In the genomic region with DNA sequence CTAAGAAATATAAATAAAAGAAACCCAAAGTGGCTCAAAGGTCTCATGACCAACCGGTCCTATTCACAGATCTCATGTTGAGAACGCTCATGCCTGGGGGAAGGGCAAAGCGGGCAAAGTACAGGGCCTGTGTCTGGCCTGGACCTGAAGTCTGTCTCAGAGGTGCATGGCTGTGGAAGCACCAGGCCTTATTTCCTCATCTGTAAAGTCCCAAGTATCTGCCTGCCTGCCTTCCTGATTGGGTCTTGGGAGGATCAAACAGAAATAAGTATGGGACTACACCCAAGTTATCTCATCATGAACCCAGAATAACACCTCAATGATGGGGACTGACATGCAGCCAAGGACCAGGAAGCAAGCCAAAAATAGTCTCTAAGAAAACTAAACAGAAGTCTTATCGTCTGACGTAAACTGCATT, we compare ENCODE assay signal across 12 cellular contexts. TPM values are rescaled to one million over a fixed set of nuclear protein-coding genes. Genes with fewer than 3 reads are reported as not detected.
DNase-seq lines count a peak whose midpoint lies in the region; ATAC-seq and TF ChIP-seq lines count a peak whose summit lies in the region.
"Had no signal": no experiment of that assay in that cellular context is flagged by ENCODE, and none has a peak within 500 bp of the region (broad histone marks: within the 10 kb centered on the region; RNA-seq: fewer than 3 reads in every experiment).

No MANE protein-coding gene starts in this region.

- H3K4me1 Mint-ChIP-seq in nephron progenitor cell: peaks cover 50% of the 10 kb centered on the region

- H3K4me3 ChIP-seq in fibroblast of the aortic adventitia (ENCODE audit: low read depth, low read length) (no peak overlapping the region), spleen (no peak overlapping the region)

- no peak for TF ChIP-seq POLR2A in spleen (IDR thresholded peaks at IDR 0.05)

- H3K27me3 ChIP-seq in spleen (replicated peaks in 1 of 7): no peaks in the 10 kb centered on the region

- no peaks in the 10 kb centered on the region for H3K9me3 Mint-ChIP-seq in nephron progenitor cell

- peaks cover 51% of the 10 kb centered on the region for H3K36me3 Mint-ChIP-seq in nephron progenitor cell (ENCODE audit: low read depth)

- H3K4me1 ChIP-seq in spleen: peaks cover 0 to 33% (median 6%) of the 10 kb centered on the region in 6 donors

- H3K27ac ChIP-seq in spleen: no peak overlapping the region

- peaks cover 0 to 28% (median 6%) of the 10 kb centered on the region in 6 donors for H3K36me3 ChIP-seq in spleen

- intact Hi-C loops in Right ventricle myocardium superior (cut with DNase I) (no loop called here), cardiac septum (cut with DNase I) (no loop called here), spleen (cut with DNase I; ENCODE audit: low total_unique reads) (no loop called here)

- H3K9me3 ChIP-seq in spleen: no peaks in the 10 kb centered on the region

- no peak overlapping the region for H3K4me3 Mint-ChIP-seq in nephron progenitor cell

- peak overlapping the region; percentile 69 for H3K27ac Mint-ChIP-seq in nephron progenitor cell

- ATAC-seq in Right ventricle myocardium superior (ENCODE audit: poor library complexity) (peak; percentile 79), HG02588 (IDR thresholded peaks at IDR 0.05; ENCODE audit: unreplicated experiment) (no peak)

- no peak for DNase-seq in Right ventricle myocardium superior
- no peak for DNase-seq in cardiac septum (ENCODE audit: low spot score)
- DNase-seq in fibroblast of the aortic adventitia (ENCODE audit: low read depth): peak; percentile 82
- no peak for DNase-seq in nephron progenitor cell
- no peak for DNase-seq in GDM1 (lab: John Stamatoyannopoulos, UW)
- DNase-seq in NCI-H1048 (lab: John Stamatoyannopoulos, UW): no peak
- DNase-seq in spleen: no peak
- DNase-seq: activated CD4-positive, CD25-positive, alpha-beta regulatory T cell treated with anti-CD3 and anti-CD28 coated beads, Interleukin-2, amount 50 U/mL, for 72 hours; activated gamma-delta T cell; effector memory CD4-positive, alpha-beta T cell; NCI-H1417 treated with DMSO at 0.1 percent for 48 hours had no signal

- no peak for TF ChIP-seq CTCF in fibroblast of the aortic adventitia (IDR thresholded peaks at IDR 0.05; ENCODE audit: insufficient read depth, low read length)
- TF ChIP-seq CTCF in nephron progenitor cell (IDR thresholded peaks at IDR 0.05): no peak
- no peak for TF ChIP-seq CTCF in spleen (IDR thresholded peaks at IDR 0.05 in 8 of 11, conservative IDR thresholded peaks at IDR 0.05 in 3 of 11)

- WGBS in spleen, 5 donors: 73 to 84% (median 81%) methylated on average over 5 of the region's 5 CpGs

- no peaks in the 10 kb centered on the region for H3K27me3 Mint-ChIP-seq in nephron progenitor cell (ENCODE audit: low read depth, poor library complexity)

RNA-seq across cellular contexts. Expression of gene AXIN2, which starts 14.2 kb away (rescaled TPM):
- total RNA-seq in Right ventricle myocardium superior (20.7 TPM), cardiac septum (12.4 TPM), fibroblast of the aortic adventitia (ENCODE audit: low replicate concordance) (8.0 and 11.1 TPM in 2 replicates), spleen (10 to 100 TPM in 6 of 7 donors, 1 to 10 TPM in 1; 9.8 to 16.6 (median 15.1) TPM)
- 1 to 10 TPM; 1.1 to 3.0 (median 1.8) TPM for polyA plus RNA-seq in spleen
